12 cellular contexts compared by ENCODE assay signal in the genomic region with DNA sequence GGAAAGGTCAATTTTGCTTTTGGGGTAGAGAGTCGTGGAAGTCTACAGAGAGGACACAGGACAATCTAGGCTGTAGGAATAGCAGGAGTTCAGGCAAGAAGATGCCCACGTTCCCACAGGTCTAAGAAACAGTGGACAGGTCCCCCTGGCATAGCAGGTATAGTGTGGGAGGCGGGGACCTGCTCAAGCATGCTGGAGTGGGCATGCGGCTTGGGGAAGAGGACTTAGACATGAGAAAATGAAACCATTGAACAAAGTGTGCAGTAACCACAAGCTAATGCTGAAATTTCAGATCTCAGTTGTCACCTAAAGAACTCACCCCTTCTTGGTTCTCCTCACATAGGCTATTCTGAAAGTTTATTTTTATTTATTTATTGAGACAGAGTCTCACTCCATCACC.
DNase-seq lines count a peak whose midpoint lies in the region; ATAC-seq, FAIRE-seq and TF ChIP-seq lines count a peak whose summit lies in the region.
"Had no signal": no experiment of that assay in that cellular context is flagged by ENCODE, and none has a peak within 500 bp of the region (broad histone marks: within the 10 kb centered on the region; RNA-seq: fewer than 3 reads in every experiment).

No MANE protein-coding gene starts in this region.

- ATAC-seq in GM18873 (IDR thresholded peaks at IDR 0.05; ENCODE audit: low FRiP score, unreplicated experiment), result peak; percentile 84
- ATAC-seq in GM21576 (IDR thresholded peaks at IDR 0.05; ENCODE audit: unreplicated experiment), result peak; percentile 79
- peak; percentile 68 for ATAC-seq in HG03103 (IDR thresholded peaks at IDR 0.05; ENCODE audit: low read depth, unreplicated experiment)

- no peaks in the 10 kb centered on the region for H3K23me2 ChIP-seq in H1 (ENCODE audit: low read depth, low read length)

- H4K5ac ChIP-seq in H1 (ENCODE audit: insufficient read length, low read depth, low read length), result no peak overlapping the region

- H3K4me1 ChIP-seq in H1 (replicated peaks in 1 of 4; ENCODE audit: control insufficient read depth in 3 of 4, insufficient read depth in 4 of 4, low read length in 3 of 4) (peaks cover 2 to 18% (median 15%) of the 10 kb centered on the region in 4 experiments; a peak in 6 of 7 replicates), adrenal gland (replicated peaks in 1 of 2) (no peaks in the 10 kb centered on the region)
- H3K4me1 ChIP-seq: suprapubic skin had no signal

- H3K27ac ChIP-seq in H1 (ENCODE audit: low read depth, low read length), result no peak overlapping the region
- H3K27ac ChIP-seq in adrenal gland, result no peak overlapping the region
- H3K27ac ChIP-seq: suprapubic skin had no signal

- no peaks in the 10 kb centered on the region for H3K79me1 ChIP-seq in H1 (ENCODE audit: low read depth, low read length)

- H2BK120ac ChIP-seq in H1 (replicated peaks; ENCODE audit: low read depth, low read length), result no peak overlapping the region

- TF ChIP-seq POLR2A in H1 (IDR thresholded peaks at IDR 0.05; ENCODE audit: control extremely low read depth in 1 of 2, low read depth in 2 of 2, low read length in 2 of 2), result no peak
- no peak for TF ChIP-seq POLR2A in adrenal gland (IDR thresholded peaks at IDR 0.05)

- no peak overlapping the region for H3K23ac ChIP-seq in H1 (ENCODE audit: insufficient read length)

- H2AK5ac ChIP-seq in H1 (ENCODE audit: low read depth, low read length), result no peak overlapping the region

- H2BK15ac ChIP-seq in H1 (ENCODE audit: low read length), result no peak overlapping the region

- H3K4me3 ChIP-seq in H1 (ENCODE audit: extremely low read depth in 1 of 4, insufficient read depth in 2 of 4, low read depth in 3 of 4, low read length in 4 of 4) (no peak overlapping the region), adrenal gland (no peak overlapping the region)
- H3K4me3 ChIP-seq: suprapubic skin had no signal

- no peak overlapping the region for H4K8ac ChIP-seq in H1 (ENCODE audit: extremely low read depth, insufficient read depth, low read length)

- 0 out of 2 replicates have a peak overlapping the region, but pooled peaks have one; percentile 8 for H2BK20ac ChIP-seq in H1 (ENCODE audit: low read length)

- DNase-seq in H1 (ENCODE audit: low read depth in 1 of 2, low spot score in 2 of 2), result no peak
- DNase-seq in activated gamma-delta T cell treated with Interleukin-2 at 50 U/mL for 16 hours, result no peak
- DNase-seq in adrenal gland, result no peak
- no peak for DNase-seq in superior temporal gyrus (ENCODE audit: extremely low spot score)
- DNase-seq in SW 1271 (lab: John Stamatoyannopoulos, UW), result no peak
- DNase-seq: effector CD4-positive, alpha-beta T cell; NCI-H187; OCI-M1 had no signal

- no peak overlapping the region for H3K18ac ChIP-seq in H1 (ENCODE audit: extremely low read depth, low read length)

- H3K4me2 ChIP-seq in H1 (ENCODE audit: insufficient read depth in 1 of 2, low read depth in 2 of 2, low read length in 2 of 2), result no peak overlapping the region

- POLR2A ChIA-PET in H1 (lab: Charles Lee; ENCODE audit: partially characterized antibody), result no interaction called here

- H3K9ac ChIP-seq in H1 (replicated peaks in 1 of 4; ENCODE audit: extremely low read depth in 1 of 4, low read depth in 3 of 4, low read length in 3 of 4), result no peak overlapping the region

- FAIRE-seq in H1 (lab: Jason Lieb, UNC), result no peak

- H3K36me3 ChIP-seq in H1 (ENCODE audit: control insufficient read depth in 2 of 4, insufficient read depth in 4 of 4, low read length in 3 of 4) (no peaks in the 10 kb centered on the region), adrenal gland (replicated peaks in 1 of 2) (no peaks in the 10 kb centered on the region)
- H3K36me3 ChIP-seq: suprapubic skin had no signal

- no peaks in the 10 kb centered on the region for H3K9me3 ChIP-seq in H1 (ENCODE audit: insufficient read depth in 2 of 2, low read depth in 1 of 2, low read length in 1 of 2)
- no peaks in the 10 kb centered on the region for H3K9me3 ChIP-seq in adrenal gland (replicated peaks in 1 of 3)
- H3K9me3 ChIP-seq: suprapubic skin had no signal

- no peaks in the 10 kb centered on the region for H3K79me2 ChIP-seq in H1 (ENCODE audit: control insufficient read depth in 1 of 2, insufficient read depth in 2 of 2, low read length in 2 of 2)

- H4K91ac ChIP-seq in H1 (replicated peaks; ENCODE audit: insufficient read length, low read length), result no peak overlapping the region

- no peak for TF ChIP-seq RAD21 in H1 (IDR thresholded peaks at IDR 0.05 in 1 of 2, conservative IDR thresholded peaks at IDR 0.05 in 1 of 2; ENCODE audit: low read depth in 2 of 2, low read length in 2 of 2)

- no peak overlapping the region for H2AFZ ChIP-seq in H1 (ENCODE audit: low read length)

- no peak for TF ChIP-seq EP300 in H1 (IDR thresholded peaks at IDR 0.05; ENCODE audit: borderline replicate concordance in 1 of 2, low read depth in 2 of 2, low read length in 2 of 2)

- H4K20me1 ChIP-seq in H1 (replicated peaks in 1 of 2; ENCODE audit: control insufficient read depth in 1 of 2, insufficient read depth in 2 of 2, low read length in 2 of 2), result no peaks in the 10 kb centered on the region

- H3K56ac ChIP-seq in H1 (replicated peaks; ENCODE audit: insufficient read length, low read depth, low read length), result no peak overlapping the region

- intact Hi-C loops in adrenal gland (cut with DNase I), result no loop called here

- TF ChIP-seq CTCF in H1 (IDR thresholded peaks at IDR 0.05; ENCODE audit: control extremely low read depth in 1 of 3, insufficient read depth in 1 of 3, low read depth in 1 of 3, low read length in 3 of 3) (no peak), adrenal gland (IDR thresholded peaks at IDR 0.05) (no peak)

- H3K27me3 ChIP-seq in H1 (replicated peaks in 1 of 4; ENCODE audit: control insufficient read depth in 3 of 4, extremely low read depth in 1 of 4, insufficient read depth in 3 of 4, low read length in 3 of 4), result no peaks in the 10 kb centered on the region
- no peaks in the 10 kb centered on the region for H3K27me3 ChIP-seq in adrenal gland
- H3K27me3 ChIP-seq: suprapubic skin had no signal

- no peak overlapping the region for H3K4ac ChIP-seq in H1 (replicated peaks; ENCODE audit: insufficient read length, low read depth, low read length)

- CTCF ChIA-PET in H1 (lab: Charles Lee; ENCODE audit: partially characterized antibody), result no interaction called here

- H2BK12ac ChIP-seq in H1 (ENCODE audit: low read depth, low read length), result no peak overlapping the region

- H2BK5ac ChIP-seq in H1 (ENCODE audit: low read depth, low read length), result no peak overlapping the region

- H3K14ac ChIP-seq in H1 (ENCODE audit: insufficient read length), result no peak overlapping the region

- WGBS in H1 (ENCODE audit: extremely low coverage in 1 of 2, insufficient coverage in 1 of 2, insufficient read length in 1 of 2, insufficient replicate concordance in 2 of 2, low coverage in 1 of 2, low lambda C conversion rate in 2 of 2, missing lambda C conversion rate in 1 of 2), 2 experiments, result 85% methylated on average over 4 of the region's 4 CpGs; no CpG with 5 or more reads in 1 of the 2 experiments
- WGBS in adrenal gland, 4 donors, result 86 to 92% (median 91%) methylated on average over 4 of the region's 4 CpGs

TF ChIP-seq in H1, 55 proteins besides CTCF, POLR2A, EP300 and RAD21:
- TF ChIP-seq CREB1 (IDR thresholded peaks at IDR 0.05) (no peak), JUND (IDR thresholded peaks at IDR 0.05; ENCODE audit: low read length) (no peak), EGR1 (IDR thresholded peaks at IDR 0.05; ENCODE audit: borderline replicate concordance, low read depth, low read length) (no peak), BCL11A (IDR thresholded peaks at IDR 0.05; ENCODE audit: low read depth in 2 of 2, low read length in 2 of 2) (no peak), CBX5 (IDR thresholded peaks at IDR 0.05; ENCODE audit: low read depth, low read length) (no peak), TAF1 (IDR thresholded peaks at IDR 0.05; ENCODE audit: low read depth, low read length) (no peak), FOSL1 (IDR thresholded peaks at IDR 0.05; ENCODE audit: insufficient read depth, low read depth, low read length) (no peak), SRF (IDR thresholded peaks at IDR 0.05; ENCODE audit: low read depth, low read length) (no peak), ZNF274 (IDR thresholded peaks at IDR 0.05; ENCODE audit: borderline replicate concordance, extremely low read depth, low read length) (no peak), KDM4A (IDR thresholded peaks at IDR 0.05; ENCODE audit: low read depth, low read length, severe bottlenecking) (no peak), HDAC6 (IDR thresholded peaks at IDR 0.05; ENCODE audit: low read depth, low read length) (no peak), SP2 (IDR thresholded peaks at IDR 0.05; ENCODE audit: low read length) (no peak), GABPA (IDR thresholded peaks at IDR 0.05; ENCODE audit: borderline replicate concordance, insufficient read depth, low read length) (no peak), SIX5 (IDR thresholded peaks at IDR 0.05; ENCODE audit: low read depth, low read length) (no peak), TCF12 (IDR thresholded peaks at IDR 0.05; ENCODE audit: low read depth, low read length) (no peak)
